Comparison of ENCODE assay signal across 8 cellular contexts in the genomic region with DNA sequence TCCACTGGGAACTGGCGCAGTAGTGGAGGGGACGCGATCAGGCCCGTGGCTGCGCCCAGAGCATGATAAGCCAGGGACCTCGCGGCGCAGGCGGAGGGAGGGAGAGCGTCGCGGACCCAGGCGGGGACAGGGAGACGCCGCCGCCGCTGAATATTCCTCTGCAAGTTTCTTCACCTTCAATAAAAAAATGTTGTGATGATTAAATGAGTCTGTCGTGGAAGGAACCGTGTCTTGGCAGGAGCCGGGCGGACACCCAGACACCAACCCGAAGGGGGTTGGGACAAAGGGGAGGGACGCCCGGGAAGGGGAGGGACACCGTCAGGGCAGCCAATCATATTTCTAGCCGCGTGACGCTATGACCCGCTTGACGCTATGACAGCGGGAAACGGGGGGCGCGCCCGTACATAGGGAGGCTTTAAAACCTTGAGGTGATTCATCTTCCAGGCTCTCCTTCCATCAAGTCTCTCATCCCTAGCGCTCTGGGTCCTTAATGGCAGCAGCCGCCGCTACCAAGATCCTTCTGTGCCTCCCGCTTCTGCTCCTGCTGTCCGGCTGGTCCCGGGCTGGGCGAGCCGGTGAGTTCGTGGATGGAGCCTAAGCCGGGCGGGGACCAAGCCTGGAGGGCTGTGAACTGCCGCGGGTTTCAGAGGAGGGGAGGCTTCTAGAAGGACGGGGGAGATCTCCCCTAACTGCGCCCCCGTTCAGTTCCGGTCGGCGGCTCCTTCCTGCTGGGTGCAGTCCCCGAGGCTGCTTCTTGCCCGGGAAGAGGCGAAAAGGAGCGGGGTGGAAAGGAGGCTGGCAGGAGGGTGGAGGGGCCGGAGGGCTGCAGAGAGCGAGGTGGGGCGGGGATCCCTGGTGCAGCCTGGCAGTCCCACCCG. TPM values are rescaled to one million over a fixed set of nuclear protein-coding genes. Genes with fewer than 3 reads are reported as not detected.
A peak's percentile ranks its signal among the peaks of the same experiment; 100 is the strongest.
DNase-seq lines count a peak whose midpoint lies in the region; ATAC-seq and TF ChIP-seq lines count a peak whose summit lies in the region.

A gene with protein sequence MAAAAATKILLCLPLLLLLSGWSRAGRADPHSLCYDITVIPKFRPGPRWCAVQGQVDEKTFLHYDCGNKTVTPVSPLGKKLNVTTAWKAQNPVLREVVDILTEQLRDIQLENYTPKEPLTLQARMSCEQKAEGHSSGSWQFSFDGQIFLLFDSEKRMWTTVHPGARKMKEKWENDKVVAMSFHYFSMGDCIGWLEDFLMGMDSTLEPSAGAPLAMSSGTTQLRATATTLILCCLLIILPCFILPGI (plus strand): TSS at position 432 of the 878 bp plus-strand sequence. CDS start 59 bp downstream, at position 491.

- H3K36me3 ChIP-seq in prostate gland, result no peaks in the 10 kb centered on the region
- no peaks in the 10 kb centered on the region for H3K36me3 ChIP-seq in upper lobe of left lung

- H3K27ac ChIP-seq in prostate gland (no peak within 1 kb of the TSS), upper lobe of left lung (peak within 1 kb of the TSS; percentile 57 to 82 (median 74))

- intact Hi-C loops in left ventricle myocardium superior (cut with micrococcal nuclease), result no loop called here
- intact Hi-C loops in prostate gland (cut with DNase I), result no loop called here

- H3K36me3 Mint-ChIP-seq in T-helper 2 cell treated with Interferon-gamma antibody and Interleukin-4, amounts not matched to agents 5 μg/mL and 100 μg/mL, for 36 hours (ENCODE audit: low read depth), result no peaks in the 10 kb centered on the region

- peak within 1 kb of the TSS; percentile 63 for H3K27ac Mint-ChIP-seq in T-helper 2 cell treated with Interferon-gamma antibody and Interleukin-4, amounts not matched to agents 5 μg/mL and 100 μg/mL, for 36 hours

- peaks cover 25% of the 10 kb centered on the region for H3K4me1 Mint-ChIP-seq in T-helper 2 cell treated with Interferon-gamma antibody and Interleukin-4, amounts not matched to agents 5 μg/mL and 100 μg/mL, for 36 hours (ENCODE audit: low read depth)

- TF ChIP-seq POLR2A in prostate gland (IDR thresholded peaks at IDR 0.05) (no peak), upper lobe of left lung (IDR thresholded peaks at IDR 0.05) (peak; percentile 22 to 45 (median 34))

- no peaks in the 10 kb centered on the region for H3K9me3 ChIP-seq in prostate gland
- H3K9me3 ChIP-seq in upper lobe of left lung, result no peaks in the 10 kb centered on the region

- H3K9me3 Mint-ChIP-seq in T-helper 2 cell treated with Interferon-gamma antibody and Interleukin-4, amounts not matched to agents 5 μg/mL and 100 μg/mL, for 36 hours, result no peaks in the 10 kb centered on the region

- ATAC-seq in GM19023 (IDR thresholded peaks at IDR 0.05; ENCODE audit: unreplicated experiment) (peak; percentile 40), left ventricle myocardium superior (peak; percentile 98), upper lobe of left lung (ENCODE audit: low FRiP score in 2 of 2) (peak; percentile 89 to 96), GM21737 (IDR thresholded peaks at IDR 0.05; ENCODE audit: unreplicated experiment) (no peak)

- peaks cover 71% of the 10 kb centered on the region for H3K27me3 Mint-ChIP-seq in T-helper 2 cell treated with Interferon-gamma antibody and Interleukin-4, amounts not matched to agents 5 μg/mL and 100 μg/mL, for 36 hours (ENCODE audit: low read depth)

- peak within 1 kb of the TSS; percentile 89 for H3K4me3 Mint-ChIP-seq in T-helper 2 cell treated with Interferon-gamma antibody and Interleukin-4, amounts not matched to agents 5 μg/mL and 100 μg/mL, for 36 hours

- H3K4me1 ChIP-seq in prostate gland (replicated peaks), result peaks cover 5% of the 10 kb centered on the region
- peaks cover 19 to 27% (median 25%) of the 10 kb centered on the region in 4 donors for H3K4me1 ChIP-seq in upper lobe of left lung

- H3K27me3 ChIP-seq in prostate gland (replicated peaks; ENCODE audit: insufficient read depth) (peaks cover 32% of the 10 kb centered on the region), upper lobe of left lung (peaks cover 0 to 36% (median 13%) of the 10 kb centered on the region in 4 donors)

- 2% methylated on average over 61 of the region's 62 CpGs for WGBS in prostate gland
- 2% methylated on average over 11 to 62 of the region's 62 CpGs for WGBS in upper lobe of left lung, 2 donors

- DNase-seq in NCI-H146 (lab: John Stamatoyannopoulos, UW) (peak; percentile 91), anterior cingulate cortex (lab: John Stamatoyannopoulos, UW) (peak in 56 of 58 donors; percentile 10 to 88 (median 70)), left ventricle myocardium superior (peak; percentile 87), prostate gland (ENCODE audit: low spot score) (peak; percentile 70), upper lobe of left lung (peak; percentile 84 to 86)
- peak; percentile 81 for DNase-seq in T-helper 2 cell treated with Interferon-gamma antibody and Interleukin-4, amounts not matched to agents 5 μg/mL and 100 μg/mL, for 36 hours (ENCODE audit: low spot score)

- TF ChIP-seq EP300 in upper lobe of left lung (IDR thresholded peaks at IDR 0.05), result no peak

- TF ChIP-seq CTCF in prostate gland (IDR thresholded peaks at IDR 0.05), result no peak
- peak in 1 of 6 experiments; percentile 5 for TF ChIP-seq CTCF in upper lobe of left lung (IDR thresholded peaks at IDR 0.05)

- peak within 1 kb of the TSS; percentile 29 to 32 for H3K4me3 ChIP-seq in prostate gland
- peak within 1 kb of the TSS; percentile 48 to 65 (median 52) for H3K4me3 ChIP-seq in upper lobe of left lung

RNA-seq across cellular contexts. Expression of the gene that starts here (rescaled TPM):
- 0.84 TPM for total RNA-seq in left ventricle myocardium superior
- under 1 TPM; 0.32 to 0.40 TPM for total RNA-seq in prostate gland
- 1 to 10 TPM in 3 of 6 donors, under 1 TPM in 1, not detected in 2; 1.00 to 3.7 (median 1.5) TPM for total RNA-seq in upper lobe of left lung

Comparison
In these comparisons a context has a peak if more than half of its experiments do, and no peak if none do; other contexts are left out.
1. Peak in DNase-seq and ATAC-seq in left ventricle myocardium superior; RNA of the gene not detected or under 1 TPM.
2. Peak in DNase-seq and H3K4me3 ChIP-seq in prostate gland; RNA of the gene not detected or under 1 TPM.
3. H3K27ac ChIP-seq: peak in upper lobe of left lung (4 of 4); none in prostate gland (0 of 2).
4. Peak in every context shown above with its lines, with median percentiles within 50 percentile points of each other: DNase-seq.